ENCODE assay signal across 26 cellular contexts in genomic region chr16:58636474-58636873, GRCh38.
"Had no signal": no experiment of that assay in that cellular context is flagged by ENCODE, and none has a peak within 500 bp of the region (broad histone marks: within the 10 kb centered on the region; RNA-seq: fewer than 3 reads in every experiment).

No MANE protein-coding gene starts in this region.

- DNase-seq: colonic mucosa; dermis blood vessel endothelial cell; effector memory CD4-positive, alpha-beta T cell; esophagus squamous epithelium; foreskin melanocyte; glutamatergic neuron; heart right ventricle; hypothalamus; left lung; mesenchymal stem cell; naive thymus-derived CD8-positive, alpha-beta T cell; nephron progenitor cell; nucleus accumbens; psoas muscle; right cardiac atrium; sigmoid colon; stimulated activated CD4-positive, alpha-beta T cell treated with anti-CD3 and anti-CD28 coated beads, Interleukin-2, amount 100 ng/mL, for 24 hours; stimulated activated CD4-positive, alpha-beta T cell treated with anti-CD3 and anti-CD28 coated beads, Interleukin-4, amount 100 ng/mL, for 24 hours; stimulated activated naive CD4-positive, alpha-beta T cell treated with Interleukin-2 at 50 U/mL for 16 hours; stomach; thyroid gland; trophoblast cell had no signal

- H3K27me3 ChIP-seq: colonic mucosa, esophagus squamous epithelium, heart right ventricle, left lung, sigmoid colon, stomach, thyroid gland had no signal

- H3K36me3 ChIP-seq: colonic mucosa, esophagus squamous epithelium, heart right ventricle, left lung, sigmoid colon, stomach, thyroid gland had no signal

- H3K9me3 ChIP-seq: colonic mucosa, esophagus squamous epithelium, heart right ventricle, left lung, psoas muscle, sigmoid colon, stomach, thyroid gland had no signal

- ATAC-seq: heart right ventricle; left lung; naive thymus-derived CD8-positive, alpha-beta T cell; psoas muscle; right cardiac atrium; stimulated activated effector memory CD8-positive, alpha-beta T cell treated with anti-CD3 and anti-CD28 coated beads, Interleukin-12 subunit alpha, Interleukin-12 subunit beta, amount 100 ng/mL, for 72 hours had no signal

- H3K4me3 ChIP-seq: colonic mucosa, esophagus squamous epithelium, heart right ventricle, left lung, psoas muscle, sigmoid colon, stomach, thyroid gland had no signal

- H3K27ac ChIP-seq: colonic mucosa, left lung, psoas muscle, sigmoid colon, stomach, thyroid gland had no signal

- FAIRE-seq: endothelial cell of umbilical vein, keratinocyte, urothelium cell line had no signal

- H3K4me1 ChIP-seq: colonic mucosa, left lung, psoas muscle, sigmoid colon, thyroid gland had no signal
